ENCODE assay signal across 7 cellular contexts in genomic region chr22:50537765-50538164, GRCh38. TPM values are rescaled to one million over a fixed set of nuclear protein-coding genes. Genes with fewer than 3 reads are reported as not detected.
DNase-seq lines count a peak whose midpoint lies in the region; ATAC-seq lines count a peak whose summit lies in the region.
"Had no signal": no experiment of that assay in that cellular context is flagged by ENCODE, and none has a peak within 500 bp of the region (broad histone marks: within the 10 kb centered on the region; RNA-seq: fewer than 3 reads in every experiment).

No MANE protein-coding gene starts in this region.

- H3K4me1 ChIP-seq in GM23248 (ENCODE audit: insufficient read depth), result peaks cover 42% of the 10 kb centered on the region
- peaks cover 0 to 6% of the 10 kb centered on the region in 2 donors for H3K4me1 ChIP-seq in neuronal stem cell (ENCODE audit: control insufficient read depth in 2 of 2, insufficient read depth in 1 of 2, low read depth in 1 of 2, low read length in 2 of 2)

- no peak overlapping the region for H2BK5ac ChIP-seq in neuronal stem cell (ENCODE audit: low read length)

- H2BK15ac ChIP-seq in neuronal stem cell (ENCODE audit: low read length), result no peak overlapping the region

- no peaks in the 10 kb centered on the region for H3K9me2 ChIP-seq in GM23248 (ENCODE audit: insufficient read depth)

- H2AK5ac ChIP-seq in neuronal stem cell (ENCODE audit: low read depth, low read length), result no peak overlapping the region

- H3K27me3 ChIP-seq in GM23248 (replicated peaks; ENCODE audit: insufficient read depth) (no peaks in the 10 kb centered on the region), neuronal stem cell (ENCODE audit: control insufficient read depth in 3 of 3, insufficient read depth in 3 of 3, low read depth in 1 of 3, low read length in 3 of 3) (peaks cover 0 to 2% (median 0%) of the 10 kb centered on the region in 3 experiments)

- DNase-seq in GM23248, result no peak
- DNase-seq in activated naive CD8-positive, alpha-beta T cell treated with anti-CD3 and anti-CD28 coated beads, Interleukin-2, amount 10 ng/mL, durations not matched to agents 7 days and 5 days, result no peak
- no peak for DNase-seq in neuronal stem cell (ENCODE audit: low spot score)
- no peak for DNase-seq in NCI-H2107 (lab: John Stamatoyannopoulos, UW)
- DNase-seq in activated CD4-positive, alpha-beta T cell treated with anti-CD3 and anti-CD28 coated beads for 4 hours, result no peak
- DNase-seq: NCI-H2171 treated with DMSO at 0.1 percent for 48 hours had no signal

- H3K9ac ChIP-seq in GM23248 (peak overlapping the region; percentile 90), neuronal stem cell (ENCODE audit: low read depth, low read length, poor library complexity) (no peak overlapping the region)

- H3F3A ChIP-seq in GM23248 (ENCODE audit: insufficient read depth), result peaks cover 44% of the 10 kb centered on the region

- no peaks in the 10 kb centered on the region for H3K36me3 ChIP-seq in GM23248 (ENCODE audit: low read depth)
- H3K36me3 ChIP-seq in neuronal stem cell (replicated peaks in 1 of 2; ENCODE audit: control insufficient read depth in 2 of 2, insufficient read depth in 2 of 2, low read length in 2 of 2), result no peaks in the 10 kb centered on the region

- no peak overlapping the region for H4K91ac ChIP-seq in neuronal stem cell (ENCODE audit: low read depth, low read length, poor library complexity)

- H3K4me3 Mint-ChIP-seq in activated naive CD8-positive, alpha-beta T cell treated with anti-CD3 and anti-CD28 coated beads, Interleukin-2, amount 10 ng/mL, durations not matched to agents 7 days and 5 days, result peak overlapping the region; percentile 52

- 75 to 78% methylated on average over 13 of the region's 13 CpGs for WGBS in GM23248 (ENCODE audit: low coverage in 1 of 2, low lambda C conversion rate in 2 of 2, missing lambda C conversion rate in 2 of 2), 2 experiments
- 100% methylated on average over 3 of the region's 13 CpGs; no CpG with 5 or more reads in 1 of the 2 donors for WGBS in neuronal stem cell (ENCODE audit: extremely low coverage in 2 of 2, insufficient read length in 2 of 2, insufficient replicate concordance in 1 of 2), 2 donors

- H3K4ac ChIP-seq in neuronal stem cell (ENCODE audit: low read length), result no peak overlapping the region

- no peaks in the 10 kb centered on the region for H4K20me1 ChIP-seq in GM23248 (ENCODE audit: insufficient read depth)

- H3K27ac ChIP-seq in GM23248 (peak overlapping the region; percentile 99), neuronal stem cell (replicated peaks; ENCODE audit: low read length) (no peak overlapping the region)

- H3K9me3 ChIP-seq in GM23248 (ENCODE audit: low read depth) (no peaks in the 10 kb centered on the region), neuronal stem cell (replicated peaks in 1 of 2; ENCODE audit: control insufficient read depth in 2 of 2, insufficient read depth in 1 of 2, low read depth in 1 of 2, low read length in 2 of 2) (no peaks in the 10 kb centered on the region)

- peaks cover 29% of the 10 kb centered on the region for H3K36me3 Mint-ChIP-seq in activated naive CD8-positive, alpha-beta T cell treated with anti-CD3 and anti-CD28 coated beads, Interleukin-2, amount 10 ng/mL, durations not matched to agents 7 days and 5 days

- H3K4me3 ChIP-seq in GM23248, result no peak overlapping the region
- no peak overlapping the region for H3K4me3 ChIP-seq in neuronal stem cell (ENCODE audit: low read length in 2 of 2)

- no peaks in the 10 kb centered on the region for H3K27me3 Mint-ChIP-seq in activated naive CD8-positive, alpha-beta T cell treated with anti-CD3 and anti-CD28 coated beads, Interleukin-2, amount 10 ng/mL, durations not matched to agents 7 days and 5 days

- peak overlapping the region; percentile 100 for H3K27ac Mint-ChIP-seq in activated naive CD8-positive, alpha-beta T cell treated with anti-CD3 and anti-CD28 coated beads, Interleukin-2, amount 10 ng/mL, durations not matched to agents 7 days and 5 days

- peaks cover 62% of the 10 kb centered on the region for H3K4me1 Mint-ChIP-seq in activated naive CD8-positive, alpha-beta T cell treated with anti-CD3 and anti-CD28 coated beads, Interleukin-2, amount 10 ng/mL, durations not matched to agents 7 days and 5 days

- POLR2A ChIA-PET in activated naive CD8-positive, alpha-beta T cell treated with anti-CD3 and anti-CD28 coated beads, Interleukin-2, amount 10 ng/mL, durations not matched to agents 7 days and 5 days (lab: Charles Lee), result interaction anchor here (1.7 to 5.4 kb wide), 4 partner anchors 9 to 84 kb away, joined by 5 to 157 read pairs (median 140); partner anchors contain the start of genes SCO2 and TYMP

- no peak overlapping the region for H3K23ac ChIP-seq in neuronal stem cell (ENCODE audit: low read depth, low read length, poor library complexity)

- H2BK120ac ChIP-seq in neuronal stem cell (ENCODE audit: low read depth, low read length), result no peak overlapping the region

- in situ Hi-C loops in GM23248 (cut with MboI), result no loop called here

- H2AFZ ChIP-seq in GM23248 (peak overlapping the region; percentile 70), neuronal stem cell (ENCODE audit: low read length) (peak overlapping the region; percentile 21)

- H3K4me2 ChIP-seq in GM23248 (ENCODE audit: unreplicated experiment) (peak overlapping the region; percentile 54), neuronal stem cell (ENCODE audit: insufficient read depth, low read length, poor library complexity, severe bottlenecking) (no peak overlapping the region)

- H4K8ac ChIP-seq in neuronal stem cell (ENCODE audit: low read depth, low read length), result no peak overlapping the region

- H3K79me2 ChIP-seq in GM23248 (ENCODE audit: insufficient read depth), result no peaks in the 10 kb centered on the region

- H3K79me1 ChIP-seq in neuronal stem cell (ENCODE audit: low read depth, low read length), result no peaks in the 10 kb centered on the region

- H3K18ac ChIP-seq in neuronal stem cell (ENCODE audit: low read length), result no peak overlapping the region

- ATAC-seq in activated naive CD8-positive, alpha-beta T cell treated with anti-CD3 and anti-CD28 coated beads, Interleukin-2, amount 10 ng/mL, durations not matched to agents 7 days and 5 days (ENCODE audit: low read depth), result no peak
- no peak for ATAC-seq in GM21515 (IDR thresholded peaks at IDR 0.05; ENCODE audit: unreplicated experiment)

- H2BK12ac ChIP-seq in neuronal stem cell (ENCODE audit: low read length), result no peak overlapping the region

- no peak overlapping the region for H3K14ac ChIP-seq in neuronal stem cell (ENCODE audit: low read length)

- peaks cover 2% of the 10 kb centered on the region for H3K9me3 Mint-ChIP-seq in activated naive CD8-positive, alpha-beta T cell treated with anti-CD3 and anti-CD28 coated beads, Interleukin-2, amount 10 ng/mL, durations not matched to agents 7 days and 5 days

RNA-seq across cellular contexts. Expression of gene KLHDC7B, which starts 7.9 kb away (rescaled TPM):
- not detected in 2 replicates for total RNA-seq in GM23248 (2014; rRNA removed; shearing (Covaris generic))
- polyA plus RNA-seq in GM23248 (2016; fragmentation: Nextera tagmentation; extraction: Ambion mirVana), result 0.06 TPM in 1 of 2 replicates, not detected in the other
- 10 to 100 TPM; 18.8 to 21.9 TPM for total RNA-seq in activated naive CD8-positive, alpha-beta T cell treated with anti-CD3 and anti-CD28 coated beads, Interleukin-2, amount 10 ng/mL, durations not matched to agents 7 days and 5 days
- 0.01 TPM for polyA plus RNA-seq in neuronal stem cell (2013, experiment 1 of 2)
- 0.01 TPM for polyA plus RNA-seq in neuronal stem cell (2013, experiment 2 of 2)

RNA-seq across cellular contexts. Expression of gene TYMP, which starts 8.0 kb away (rescaled TPM):
- 33.2 and 42.4 TPM in 2 replicates for total RNA-seq in GM23248 (2014; rRNA removed; shearing (Covaris generic))
- 24.3 and 24.8 TPM in 2 replicates for polyA plus RNA-seq in GM23248 (2016; fragmentation: Nextera tagmentation; extraction: Ambion mirVana)
- 10 to 100 TPM; 86.3 to 94.5 TPM for total RNA-seq in activated naive CD8-positive, alpha-beta T cell treated with anti-CD3 and anti-CD28 coated beads, Interleukin-2, amount 10 ng/mL, durations not matched to agents 7 days and 5 days
- 3.0 TPM for polyA plus RNA-seq in neuronal stem cell (2013, experiment 1 of 2)
- 2.9 TPM for polyA plus RNA-seq in neuronal stem cell (2013, experiment 2 of 2)

RNA-seq across cellular contexts. Expression of gene SCO2, which starts 12.4 kb away (rescaled TPM):
- total RNA-seq in GM23248 (2014; rRNA removed; shearing (Covaris generic)), result 8.4 and 17.5 TPM in 2 replicates
- 11.0 and 15.0 TPM in 2 replicates for polyA plus RNA-seq in GM23248 (2016; fragmentation: Nextera tagmentation; extraction: Ambion mirVana)
- 10 to 100 TPM in 1 of 2 experiments, 1 to 10 TPM in 1; 8.1 to 12.8 TPM for total RNA-seq in activated naive CD8-positive, alpha-beta T cell treated with anti-CD3 and anti-CD28 coated beads, Interleukin-2, amount 10 ng/mL, durations not matched to agents 7 days and 5 days
- 0.50 TPM for polyA plus RNA-seq in neuronal stem cell (2013, experiment 1 of 2)
- 0.90 TPM for polyA plus RNA-seq in neuronal stem cell (2013, experiment 2 of 2)

RNA-seq across cellular contexts. Expression of gene SYCE3, which starts 25.0 kb away (rescaled TPM):
- total RNA-seq in GM23248 (2014; rRNA removed; shearing (Covaris generic)), result not detected in 2 replicates
- polyA plus RNA-seq in GM23248 (2016; fragmentation: Nextera tagmentation; extraction: Ambion mirVana), result 0.49 and 0.80 TPM in 2 replicates
- total RNA-seq in activated naive CD8-positive, alpha-beta T cell treated with anti-CD3 and anti-CD28 coated beads, Interleukin-2, amount 10 ng/mL, durations not matched to agents 7 days and 5 days, result 1 to 10 TPM in 1 of 2 experiments, under 1 TPM in 1; 0.79 to 1.1 TPM
- polyA plus RNA-seq in neuronal stem cell (2013, experiment 1 of 2), result 1.7 TPM
- 1.6 TPM for polyA plus RNA-seq in neuronal stem cell (2013, experiment 2 of 2)

RNA-seq across cellular contexts. Expression of gene NCAPH2, which starts 29.7 kb away (rescaled TPM):
- total RNA-seq in GM23248 (2014; rRNA removed; shearing (Covaris generic)), result 33.8 and 61.0 TPM in 2 replicates
- polyA plus RNA-seq in GM23248 (2016; fragmentation: Nextera tagmentation; extraction: Ambion mirVana), result 27.7 and 28.6 TPM in 2 replicates
- total RNA-seq in activated naive CD8-positive, alpha-beta T cell treated with anti-CD3 and anti-CD28 coated beads, Interleukin-2, amount 10 ng/mL, durations not matched to agents 7 days and 5 days, result 100 to 1,000 TPM; 126 TPM
- polyA plus RNA-seq in neuronal stem cell (2013, experiment 1 of 2), result 29.6 TPM
- 27.7 TPM for polyA plus RNA-seq in neuronal stem cell (2013, experiment 2 of 2)

Comparison
In these comparisons a context has a peak if more than half of its experiments do, and no peak if none do; other contexts are left out.
1. RNA of gene KLHDC7B, which starts 7.9 kb away (total RNA-seq): 18.8 to 21.9 TPM in activated naive CD8-positive, alpha-beta T cell treated with anti-CD3 and anti-CD28 coated beads, Interleukin-2, amount 10 ng/mL, durations not matched to agents 7 days and 5 days; not detected in GM23248; every median in the first group is over 10 times any median in the second.